ENCODE assay signal across 1 cellular context in genomic region chr18:69945220-69946114, GRCh38.
TF ChIP-seq lines count a peak whose summit lies in the region.

No MANE protein-coding gene starts in this region.

TF ChIP-seq in GM12878, 131 proteins besides CTCF, POLR2A, EP300 and RAD21 (continued from another document):
- no peak for TF ChIP-seq RELB (IDR thresholded peaks at IDR 0.05; ENCODE audit: low read depth)
- peak; percentile 44; the same call in 1 of the 2 replicates for TF ChIP-seq FOXM1 (IDR thresholded peaks at IDR 0.05; ENCODE audit: low read depth, low read length)
- TF ChIP-seq BCL3 (IDR thresholded peaks at IDR 0.05; ENCODE audit: borderline replicate concordance, insufficient read depth, low read depth, low read length, poor library complexity, severe bottlenecking), result peak; percentile 85
- TF ChIP-seq MTA2 (IDR thresholded peaks at IDR 0.05; ENCODE audit: low read depth), result no peak
- TF ChIP-seq TAF1 (IDR thresholded peaks at IDR 0.05; ENCODE audit: borderline replicate concordance, low read depth, low read length), result peak; percentile 55
- peak; percentile 41; the same call in 1 of the 2 replicates for TF ChIP-seq JUNB (IDR thresholded peaks at IDR 0.05)
- TF ChIP-seq RUNX3 (IDR thresholded peaks at IDR 0.05; ENCODE audit: low read length), result peak; percentile 91
- 0 out of 2 replicates have a peak, but pooled peaks have one; percentile 46 for TF ChIP-seq YY1 (IDR thresholded peaks at IDR 0.05; ENCODE audit: low read depth, low read length)
- TF ChIP-seq BMI1 (IDR thresholded peaks at IDR 0.05; ENCODE audit: borderline replicate concordance), result no peak
- TF ChIP-seq NRF1 (conservative IDR thresholded peaks at IDR 0.05; ENCODE audit: low read depth, low read length), result no peak
- TF ChIP-seq ATF2 (IDR thresholded peaks at IDR 0.05; ENCODE audit: low read length), result peak; percentile 31; the same call in 1 of the 2 replicates
- no peak for TF ChIP-seq BRCA1 (IDR thresholded peaks at IDR 0.05; ENCODE audit: low read depth, low read length)
- peak; percentile 21; the same call in 1 of the 3 replicates for TF ChIP-seq POU2F2 (IDR thresholded peaks at IDR 0.05; ENCODE audit: borderline replicate concordance, low read depth, low read length)
- TF ChIP-seq SPI1 (IDR thresholded peaks at IDR 0.05; ENCODE audit: borderline replicate concordance, insufficient read depth, low read depth, low read length), result no peak
- TF ChIP-seq IKZF2 (IDR thresholded peaks at IDR 0.05), result no peak
- TF ChIP-seq NFIC (IDR thresholded peaks at IDR 0.05; ENCODE audit: low read depth, low read length), result peak; percentile 42
- TF ChIP-seq E2F8 (IDR thresholded peaks at IDR 0.05; ENCODE audit: low read depth, partially characterized antibody), result no peak
- TF ChIP-seq TCF12 (IDR thresholded peaks at IDR 0.05; ENCODE audit: low read depth, low read length), result peak; percentile 7; the same call in 1 of the 2 replicates
